ENCODE assay signal across 8 cellular contexts in genomic region chr22:36286096-36286957, GRCh38. TPM values are rescaled to one million over a fixed set of nuclear protein-coding genes. Genes with fewer than 3 reads are reported as not detected.
DNase-seq lines count a peak whose midpoint lies in the region; ATAC-seq and TF ChIP-seq lines count a peak whose summit lies in the region.

No MANE protein-coding gene starts in this region.

- H3K9me3 ChIP-seq in HCT116 (ENCODE audit: control insufficient read depth in 1 of 2, insufficient read depth in 1 of 2, low read depth in 1 of 2, low read length in 2 of 2) (no peaks in the 10 kb centered on the region), NT2/D1 (ENCODE audit: insufficient read depth, low read length) (no peaks in the 10 kb centered on the region), muscle layer of colon (ENCODE audit: low read length) (no peaks in the 10 kb centered on the region)

- H3K36me3 ChIP-seq in HCT116 (ENCODE audit: control insufficient read depth in 1 of 2, insufficient read depth in 2 of 2, low read length in 2 of 2): peaks cover 58 to 62% of the 10 kb centered on the region in 2 experiments; a peak in 3 of 4 replicates
- peaks cover 82% of the 10 kb centered on the region for H3K36me3 ChIP-seq in NT2/D1 (ENCODE audit: insufficient read depth, insufficient read length, low read length)
- peaks cover 82% of the 10 kb centered on the region for H3K36me3 ChIP-seq in muscle layer of colon (ENCODE audit: insufficient read depth, low read length)

- POLR2A ChIA-PET in HCT116 (lab: Charles Lee): interaction anchor here (0.6 kb wide), 1 partner anchor 46 kb away, joined by 3 read pairs; no protein-coding TSS in a partner anchor

- TF ChIP-seq RAD21 in HCT116 (IDR thresholded peaks at IDR 0.05; ENCODE audit: low read depth): peak; percentile 60

- no TSS peak for BruUV-seq in HCT116 (replicated peaks; lab: Mats Ljungman, UMichigan)

- H3K9ac ChIP-seq in HCT116 (ENCODE audit: low read length) (no peak overlapping the region), NT2/D1 (ENCODE audit: insufficient read length, low read depth) (no peak overlapping the region), muscle layer of colon (ENCODE audit: low read length) (peak overlapping the region; percentile 1)

- H3K27me3 ChIP-seq in HCT116 (ENCODE audit: insufficient read depth, low read length) (no peaks in the 10 kb centered on the region), NT2/D1 (ENCODE audit: insufficient read depth, insufficient read length) (no peaks in the 10 kb centered on the region), muscle layer of colon (ENCODE audit: control insufficient read depth in 1 of 2, insufficient read depth in 2 of 2, low read length in 2 of 2) (no peaks in the 10 kb centered on the region)

- RAD21 ChIA-PET in HCT116 (lab: Charles Lee; ENCODE audit: low non-redundant PET in 1 of 2, low total read pairs in 2 of 2, uncharacterized antibody in 2 of 2, unreplicated experiment in 2 of 2): interaction anchor here (0.7 to 1.0 kb wide), 3 partner anchors 141 to 184 kb away, joined by 3 read pairs; no protein-coding TSS in a partner anchor

- H3K4me3 ChIP-seq in HCT116 (replicated peaks in 1 of 2; ENCODE audit: low read depth in 1 of 2, low read length in 2 of 2): no peak overlapping the region
- H3K4me3 ChIP-seq in NT2/D1 (ENCODE audit: insufficient read length, low read depth): no peak overlapping the region
- no peak overlapping the region for H3K4me3 ChIP-seq in muscle layer of colon (ENCODE audit: low read depth in 1 of 2, low read length in 2 of 2)

- ATAC-seq in HCT116 (peak; percentile 94), GM21576 (IDR thresholded peaks at IDR 0.05; ENCODE audit: unreplicated experiment) (no peak)

- no peaks in the 10 kb centered on the region for H3K79me2 ChIP-seq in HCT116 (ENCODE audit: insufficient read depth, low read length)

- no peak overlapping the region for H3K27ac ChIP-seq in HCT116 (ENCODE audit: low read depth, low read length)
- H3K27ac ChIP-seq in muscle layer of colon (ENCODE audit: low read depth, low read length): peak overlapping the region; percentile 79

- H4K20me1 ChIP-seq in HCT116 (ENCODE audit: insufficient read depth): no peaks in the 10 kb centered on the region

- intact Hi-C loops in HCT116 (cut with micrococcal nuclease): loop anchor here (1.0 kb wide), 1 partner anchor 91 kb away; no protein-coding TSS in a partner anchor

- H3K9me2 ChIP-seq in HCT116 (ENCODE audit: insufficient read depth): no peaks in the 10 kb centered on the region

- TF ChIP-seq CTCF in HCT116 (IDR thresholded peaks at IDR 0.05 in 2 of 3, conservative IDR thresholded peaks at IDR 0.05 in 1 of 3; ENCODE audit: borderline replicate concordance in 1 of 3, insufficient read depth in 1 of 3, low read depth in 2 of 3, low read length in 2 of 3): peak; percentile 58 to 96 (median 95)

- no peak overlapping the region for H3K4me2 ChIP-seq in HCT116 (ENCODE audit: low read length)

- H3K4me1 ChIP-seq in HCT116 (ENCODE audit: control insufficient read depth in 1 of 2, insufficient read depth in 2 of 2, low read length in 2 of 2) (no peaks in the 10 kb centered on the region), NT2/D1 (ENCODE audit: insufficient read depth, insufficient read length) (peaks cover 4% of the 10 kb centered on the region), muscle layer of colon (ENCODE audit: insufficient read depth, low read length) (peaks cover 36% of the 10 kb centered on the region)

- TF ChIP-seq POLR2A in HCT116 (IDR thresholded peaks at IDR 0.05; ENCODE audit: borderline replicate concordance, extremely low read depth, insufficient read depth, insufficient read length): no peak

- no peak overlapping the region for H2AFZ ChIP-seq in HCT116 (ENCODE audit: low read depth, low read length, poor library complexity, severe bottlenecking)

- CTCF ChIA-PET in HCT116 (lab: Charles Lee): interaction anchor here (0.8 to 1.9 kb wide), 10 partner anchors 8 to 200 kb away, joined by 3 to 15 read pairs (median 4); no protein-coding TSS in a partner anchor

- DNase-seq in Ammon's horn (ENCODE audit: low spot score): peak; percentile 79
- DNase-seq in HCT116 (ENCODE audit: low read depth, low spot score): peak; percentile 18
- DNase-seq in NT2/D1 (ENCODE audit: low read depth, low spot score): peak; percentile 54
- peak; percentile 91 for DNase-seq in activated CD8-positive, alpha-beta memory T cell treated with anti-CD3 and anti-CD28 coated beads, Interleukin-2, amount 50 U/mL, for 48 hours
- peak; percentile 90 for DNase-seq in epidermal melanocyte (ENCODE audit: insufficient read length, low spot score)
- peak; percentile 47 for DNase-seq in stimulated activated CD8-positive, alpha-beta memory T cell treated with anti-CD3 and anti-CD28 coated beads, Interleukin-7, amount 100 ng/mL, for 24 hours (ENCODE audit: low read depth)

TF ChIP-seq in HCT116, 20 proteins besides CTCF, POLR2A, EP300 and RAD21:
- TF ChIP-seq ZBTB33 (IDR thresholded peaks at IDR 0.05; ENCODE audit: extremely low read depth, insufficient replicate concordance, low read length): no peak
- TF ChIP-seq CBX3 (IDR thresholded peaks at IDR 0.05; ENCODE audit: low read depth): no peak
- TF ChIP-seq JUND (IDR thresholded peaks at IDR 0.05): no peak
- TF ChIP-seq, protein P1, sequence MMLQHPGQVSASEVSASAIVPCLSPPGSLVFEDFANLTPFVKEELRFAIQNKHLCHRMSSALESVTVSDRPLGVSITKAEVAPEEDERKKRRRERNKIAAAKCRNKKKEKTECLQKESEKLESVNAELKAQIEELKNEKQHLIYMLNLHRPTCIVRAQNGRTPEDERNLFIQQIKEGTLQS (IDR thresholded peaks at IDR 0.05): no peak
- TF ChIP-seq, protein P2, sequence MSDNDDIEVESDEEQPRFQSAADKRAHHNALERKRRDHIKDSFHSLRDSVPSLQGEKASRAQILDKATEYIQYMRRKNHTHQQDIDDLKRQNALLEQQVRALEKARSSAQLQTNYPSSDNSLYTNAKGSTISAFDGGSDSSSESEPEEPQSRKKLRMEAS (IDR thresholded peaks at IDR 0.05): no peak
- TF ChIP-seq EZH2 (IDR thresholded peaks at IDR 0.05): no peak
- no peak for TF ChIP-seq SP1 (IDR thresholded peaks at IDR 0.05; ENCODE audit: low read depth)
- no peak for TF ChIP-seq TCF7L2 (IDR thresholded peaks at IDR 0.05; ENCODE audit: borderline replicate concordance, extremely low read depth, insufficient read depth, insufficient read length)
- no peak for TF ChIP-seq SIN3A (IDR thresholded peaks at IDR 0.05; ENCODE audit: low read depth)
- no peak for TF ChIP-seq CEBPB (IDR thresholded peaks at IDR 0.05; ENCODE audit: low read depth)
- no peak for TF ChIP-seq EZH2phosphoT487 (IDR thresholded peaks at IDR 0.05; ENCODE audit: borderline replicate concordance)
- no peak for TF ChIP-seq ELF1 (IDR thresholded peaks at IDR 0.05; ENCODE audit: borderline replicate concordance, low read depth)
- TF ChIP-seq, protein P3, sequence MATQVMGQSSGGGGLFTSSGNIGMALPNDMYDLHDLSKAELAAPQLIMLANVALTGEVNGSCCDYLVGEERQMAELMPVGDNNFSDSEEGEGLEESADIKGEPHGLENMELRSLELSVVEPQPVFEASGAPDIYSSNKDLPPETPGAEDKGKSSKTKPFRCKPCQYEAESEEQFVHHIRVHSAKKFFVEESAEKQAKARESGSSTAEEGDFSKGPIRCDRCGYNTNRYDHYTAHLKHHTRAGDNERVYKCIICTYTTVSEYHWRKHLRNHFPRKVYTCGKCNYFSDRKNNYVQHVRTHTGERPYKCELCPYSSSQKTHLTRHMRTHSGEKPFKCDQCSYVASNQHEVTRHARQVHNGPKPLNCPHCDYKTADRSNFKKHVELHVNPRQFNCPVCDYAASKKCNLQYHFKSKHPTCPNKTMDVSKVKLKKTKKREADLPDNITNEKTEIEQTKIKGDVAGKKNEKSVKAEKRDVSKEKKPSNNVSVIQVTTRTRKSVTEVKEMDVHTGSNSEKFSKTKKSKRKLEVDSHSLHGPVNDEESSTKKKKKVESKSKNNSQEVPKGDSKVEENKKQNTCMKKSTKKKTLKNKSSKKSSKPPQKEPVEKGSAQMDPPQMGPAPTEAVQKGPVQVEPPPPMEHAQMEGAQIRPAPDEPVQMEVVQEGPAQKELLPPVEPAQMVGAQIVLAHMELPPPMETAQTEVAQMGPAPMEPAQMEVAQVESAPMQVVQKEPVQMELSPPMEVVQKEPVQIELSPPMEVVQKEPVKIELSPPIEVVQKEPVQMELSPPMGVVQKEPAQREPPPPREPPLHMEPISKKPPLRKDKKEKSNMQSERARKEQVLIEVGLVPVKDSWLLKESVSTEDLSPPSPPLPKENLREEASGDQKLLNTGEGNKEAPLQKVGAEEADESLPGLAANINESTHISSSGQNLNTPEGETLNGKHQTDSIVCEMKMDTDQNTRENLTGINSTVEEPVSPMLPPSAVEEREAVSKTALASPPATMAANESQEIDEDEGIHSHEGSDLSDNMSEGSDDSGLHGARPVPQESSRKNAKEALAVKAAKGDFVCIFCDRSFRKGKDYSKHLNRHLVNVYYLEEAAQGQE (IDR thresholded peaks at IDR 0.05; ENCODE audit: low read depth): no peak
- TF ChIP-seq SRF (IDR thresholded peaks at IDR 0.05; ENCODE audit: low read depth): no peak
- TF ChIP-seq ZNF274 (IDR thresholded peaks at IDR 0.05; ENCODE audit: low read depth, low read length): no peak
- TF ChIP-seq FOSL1 (IDR thresholded peaks at IDR 0.05; ENCODE audit: low read depth): no peak
- TF ChIP-seq YY1 (IDR thresholded peaks at IDR 0.05; ENCODE audit: extremely low read depth, insufficient replicate concordance, low read depth, low read length): no peak
- no peak for TF ChIP-seq POLR2AphosphoS5 (IDR thresholded peaks at IDR 0.05; ENCODE audit: low read depth, low read length)
- no peak for TF ChIP-seq ZFX (IDR thresholded peaks at IDR 0.05)
- TF ChIP-seq EGR1 (IDR thresholded peaks at IDR 0.05; ENCODE audit: low read depth): no peak
TF ChIP-seq in HCT116: peak in this region for 0.

RNA-seq across cellular contexts. Expression of gene APOL1, which starts 33.4 kb away (rescaled TPM):
- total RNA-seq in HCT116 (2021; ENCODE audit: unreplicated experiment): 0.30 TPM
- 0.14 and 0.17 TPM in 2 replicates for polyA plus RNA-seq in HCT116 (2012)

RNA-seq across cellular contexts. Expression of gene APOL2, which starts 47.0 kb away (rescaled TPM):
- 9.9 TPM for total RNA-seq in HCT116 (2021; ENCODE audit: unreplicated experiment)
- polyA plus RNA-seq in HCT116 (2012): 5.9 and 7.9 TPM in 2 replicates

Comparison
In these comparisons a context has a peak if more than half of its experiments do, and no peak if none do; other contexts are left out.
1. DNase-seq: peak in every context shown above with its lines; median percentile 91 in activated CD8-positive, alpha-beta memory T cell treated with anti-CD3 and anti-CD28 coated beads, Interleukin-2, amount 50 U/mL, for 48 hours; 90 in epidermal melanocyte; 79 in Ammon's horn; 54 in NT2/D1; 47 in stimulated activated CD8-positive, alpha-beta memory T cell treated with anti-CD3 and anti-CD28 coated beads, Interleukin-7, amount 100 ng/mL, for 24 hours; 18 in HCT116.